ENCODE assay signal across 22 cellular contexts in the genomic region with DNA sequence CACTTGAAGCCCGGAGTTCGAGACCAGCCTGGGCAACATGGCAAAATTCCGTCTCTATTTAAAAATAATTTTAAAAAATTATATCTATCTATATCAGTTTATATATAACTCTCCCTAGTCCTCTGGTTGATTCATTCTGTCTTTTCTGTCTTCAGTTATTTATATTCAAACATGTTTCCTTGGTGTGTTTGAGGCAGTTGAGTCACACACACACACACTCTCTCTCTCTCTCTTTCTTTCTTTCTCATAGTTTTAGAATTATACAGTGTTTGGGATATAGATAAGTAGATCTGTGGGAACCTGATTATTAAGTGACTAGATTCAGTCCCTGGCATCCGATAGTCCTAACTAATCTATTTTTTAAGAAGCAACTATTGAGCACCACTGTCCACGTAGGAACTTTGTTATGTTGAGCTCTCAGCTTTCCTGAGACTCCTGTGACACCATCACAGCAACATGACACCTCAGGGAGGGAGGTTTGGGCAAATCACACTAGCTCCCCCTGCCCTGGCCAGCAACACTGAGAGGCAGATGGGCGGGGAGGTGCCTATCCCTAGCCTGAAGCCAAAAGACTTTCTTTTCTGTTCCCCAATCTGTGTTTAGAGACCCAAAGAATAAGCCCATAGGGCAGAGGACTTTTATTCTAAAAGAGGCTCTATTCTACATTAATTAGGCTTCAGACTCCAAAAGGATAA.
DNase-seq lines count a peak whose midpoint lies in the region; ATAC-seq, FAIRE-seq and TF ChIP-seq lines count a peak whose summit lies in the region.
"Had no signal": no experiment of that assay in that cellular context is flagged by ENCODE, and none has a peak within 500 bp of the region (broad histone marks: within the 10 kb centered on the region; RNA-seq: fewer than 3 reads in every experiment).

No MANE protein-coding gene starts in this region.

- H3K9me3 Mint-ChIP-seq in astrocyte (ENCODE audit: unreplicated experiment): no peaks in the 10 kb centered on the region
- H3K9me3 Mint-ChIP-seq: activated CD4-positive, alpha-beta T cell treated with anti-CD3 and anti-CD28 coated beads, Interleukin-2, amount 10 ng/mL, durations not matched to agents 7 days and 5 days; activated naive CD4-positive, alpha-beta T cell treated with anti-CD3 and anti-CD28 coated beads, Interleukin-2, amount 10 ng/mL, durations not matched to agents 7 days and 5 days; CD4-positive, alpha-beta T cell; stimulated activated effector memory CD8-positive, alpha-beta T cell treated with anti-CD3 and anti-CD28 coated beads, Interleukin-12 subunit alpha, Interleukin-12 subunit beta, amount 100 ng/mL, for 72 hours had no signal

- H3K27ac ChIP-seq in astrocyte (ENCODE audit: low read depth, low read length) (no peak overlapping the region), keratinocyte (ENCODE audit: control insufficient read depth, insufficient read depth, low read length) (no peak overlapping the region), upper lobe of left lung (no peak overlapping the region)
- H3K27ac ChIP-seq: lower lobe of right lung, pancreas, right lobe of liver had no signal

- TF ChIP-seq POLR2A in upper lobe of left lung (IDR thresholded peaks at IDR 0.05): no peak

- no peaks in the 10 kb centered on the region for H4K20me1 ChIP-seq in astrocyte (ENCODE audit: insufficient read depth, low read length)
- H4K20me1 ChIP-seq in keratinocyte (ENCODE audit: control insufficient read depth, extremely low read depth, insufficient read depth, low read length): no peaks in the 10 kb centered on the region

- no peak for FAIRE-seq in astrocyte (lab: Jason Lieb, UNC)
- FAIRE-seq in keratinocyte (lab: Jason Lieb, UNC): peak; percentile 26
- FAIRE-seq: H54, pancreas had no signal

- H3K27ac Mint-ChIP-seq in astrocyte (ENCODE audit: unreplicated experiment): no peak overlapping the region
- H3K27ac Mint-ChIP-seq: activated CD4-positive, alpha-beta T cell treated with anti-CD3 and anti-CD28 coated beads, Interleukin-2, amount 10 ng/mL, durations not matched to agents 7 days and 5 days; activated naive CD4-positive, alpha-beta T cell treated with anti-CD3 and anti-CD28 coated beads, Interleukin-2, amount 10 ng/mL, durations not matched to agents 7 days and 5 days; CD4-positive, alpha-beta T cell; naive thymus-derived CD8-positive, alpha-beta T cell; stimulated activated effector memory CD8-positive, alpha-beta T cell treated with anti-CD3 and anti-CD28 coated beads, Interleukin-12 subunit alpha, Interleukin-12 subunit beta, amount 100 ng/mL, for 72 hours had no signal

- in situ Hi-C loops in G401 (cut with HindIII; ENCODE audit: low sequenced_read_pairs): no loop called here

- peaks cover 10% of the 10 kb centered on the region for H3K4me1 Mint-ChIP-seq in astrocyte (ENCODE audit: low read depth, unreplicated experiment)
- H3K4me1 Mint-ChIP-seq: activated CD4-positive, alpha-beta T cell treated with anti-CD3 and anti-CD28 coated beads, Interleukin-2, amount 10 ng/mL, durations not matched to agents 7 days and 5 days; activated naive CD4-positive, alpha-beta T cell treated with anti-CD3 and anti-CD28 coated beads, Interleukin-2, amount 10 ng/mL, durations not matched to agents 7 days and 5 days; naive thymus-derived CD8-positive, alpha-beta T cell; stimulated activated effector memory CD8-positive, alpha-beta T cell treated with anti-CD3 and anti-CD28 coated beads, Interleukin-12 subunit alpha, Interleukin-12 subunit beta, amount 100 ng/mL, for 72 hours had no signal

- no peaks in the 10 kb centered on the region for H3K9me1 ChIP-seq in keratinocyte (ENCODE audit: control insufficient read depth, extremely low read depth, insufficient read depth, low read length)

- DNase-seq in G401 (ENCODE audit: low spot score) (peak; percentile 30), NCI-H1694 treated with DMSO at 0.1 percent for 48 hours (lab: John Stamatoyannopoulos, UW) (peak; percentile 5), astrocyte (ENCODE audit: low read depth) (peak; percentile 6), keratinocyte (ENCODE audit: low read depth, low spot score) (no peak), DMS53 (lab: John Stamatoyannopoulos, UW) (no peak), upper lobe of left lung (no peak), SIG-M5 treated with dmso at 0.1 percent for 504 hours (lab: John Stamatoyannopoulos, UW; ENCODE audit: unreplicated experiment) (no peak)
- DNase-seq: activated CD4-positive, alpha-beta T cell treated with anti-CD3 and anti-CD28 coated beads, Interleukin-2, amount 10 ng/mL, durations not matched to agents 7 days and 5 days; activated naive CD4-positive, alpha-beta T cell treated with anti-CD3 and anti-CD28 coated beads, Interleukin-2, amount 10 ng/mL, durations not matched to agents 7 days and 5 days; activated T-cell treated with anti-CD3 and anti-CD28 coated beads for 4 hours; aorta; CD4-positive, alpha-beta T cell; DMS79 treated with DMSO at 0.1 percent for 48 hours; effector memory CD4-positive, alpha-beta T cell; lower lobe of right lung; naive thymus-derived CD8-positive, alpha-beta T cell; NCI-H1436; pancreas; right lobe of liver had no signal

- WGBS in upper lobe of left lung, 2 donors: 92% methylated on average over 6 of the region's 6 CpGs

- H3K9me3 ChIP-seq in astrocyte (ENCODE audit: insufficient read depth, low read depth, low read length) (no peaks in the 10 kb centered on the region), keratinocyte (ENCODE audit: control insufficient read depth, low read depth, low read length) (no peaks in the 10 kb centered on the region), upper lobe of left lung (no peaks in the 10 kb centered on the region)
- H3K9me3 ChIP-seq: lower lobe of right lung, pancreas, right lobe of liver had no signal

- H3K4me3 ChIP-seq in astrocyte (ENCODE audit: insufficient read depth, low read depth, low read length): no peak overlapping the region
- no peak overlapping the region for H3K4me3 ChIP-seq in keratinocyte (ENCODE audit: control insufficient read depth in 2 of 3, extremely low read depth in 1 of 3, insufficient read depth in 2 of 3, low read depth in 1 of 3, low read length in 3 of 3)
- no peak overlapping the region for H3K4me3 ChIP-seq in upper lobe of left lung
- H3K4me3 ChIP-seq: lower lobe of right lung, pancreas, right lobe of liver had no signal

- TF ChIP-seq CTCF in astrocyte (IDR thresholded peaks at IDR 0.05; ENCODE audit: insufficient read depth, low read depth, low read length): no peak
- peak in 1 of 3 experiments; percentile 24 for TF ChIP-seq CTCF in keratinocyte (optimal IDR thresholded peaks at IDR 0.05 in 1 of 3, IDR thresholded peaks at IDR 0.05 in 1 of 3, conservative IDR thresholded peaks at IDR 0.05 in 1 of 3; ENCODE audit: extremely low read depth in 1 of 3, insufficient read depth in 2 of 3, low read length in 3 of 3)
- no peak for TF ChIP-seq CTCF in upper lobe of left lung (IDR thresholded peaks at IDR 0.05)

- no peak overlapping the region for H2AFZ ChIP-seq in astrocyte (ENCODE audit: low read depth, low read length)
- peak overlapping the region; percentile 29 for H2AFZ ChIP-seq in keratinocyte (ENCODE audit: control insufficient read depth, low read length)

- H3K4me3 Mint-ChIP-seq in astrocyte (ENCODE audit: unreplicated experiment): no peak overlapping the region
- H3K4me3 Mint-ChIP-seq: activated CD4-positive, alpha-beta T cell treated with anti-CD3 and anti-CD28 coated beads, Interleukin-2, amount 10 ng/mL, durations not matched to agents 7 days and 5 days; activated naive CD4-positive, alpha-beta T cell treated with anti-CD3 and anti-CD28 coated beads, Interleukin-2, amount 10 ng/mL, durations not matched to agents 7 days and 5 days; CD4-positive, alpha-beta T cell; naive thymus-derived CD8-positive, alpha-beta T cell; stimulated activated effector memory CD8-positive, alpha-beta T cell treated with anti-CD3 and anti-CD28 coated beads, Interleukin-12 subunit alpha, Interleukin-12 subunit beta, amount 100 ng/mL, for 72 hours had no signal

- dilution Hi-C loops in keratinocyte (cut with MboI; ENCODE audit: extremely low pct_ligation_motif_present, low sequenced_read_pairs): no loop called here

- H3K9ac ChIP-seq in astrocyte (ENCODE audit: low read length): no peak overlapping the region
- H3K9ac ChIP-seq in keratinocyte (ENCODE audit: control insufficient read depth, extremely low read depth, insufficient read depth, low read length): no peak overlapping the region

- no peaks in the 10 kb centered on the region for H3K36me3 ChIP-seq in astrocyte (ENCODE audit: insufficient read depth, low read length)
- no peaks in the 10 kb centered on the region for H3K36me3 ChIP-seq in keratinocyte (ENCODE audit: control insufficient read depth in 2 of 2, extremely low read depth in 1 of 2, insufficient read depth in 2 of 2, low read length in 2 of 2)
- H3K36me3 ChIP-seq in upper lobe of left lung: no peaks in the 10 kb centered on the region
- H3K36me3 ChIP-seq: lower lobe of right lung, pancreas, right lobe of liver had no signal

- TF ChIP-seq EP300 in upper lobe of left lung (IDR thresholded peaks at IDR 0.05): no peak

- ATAC-seq in HG03565 (IDR thresholded peaks at IDR 0.05; ENCODE audit: unreplicated experiment): no peak
- ATAC-seq in upper lobe of left lung (ENCODE audit: low FRiP score in 2 of 2): no peak
- ATAC-seq: lower lobe of right lung; naive thymus-derived CD8-positive, alpha-beta T cell; pancreas; right lobe of liver; stimulated activated effector memory CD8-positive, alpha-beta T cell treated with anti-CD3 and anti-CD28 coated beads, Interleukin-12 subunit alpha, Interleukin-12 subunit beta, amount 100 ng/mL, for 72 hours had no signal

- no peaks in the 10 kb centered on the region for H3K79me2 ChIP-seq in astrocyte (ENCODE audit: insufficient read depth, low read length)
- H3K79me2 ChIP-seq in keratinocyte (ENCODE audit: control insufficient read depth, insufficient read depth, low read length): no peaks in the 10 kb centered on the region

- no peaks in the 10 kb centered on the region for H3K27me3 ChIP-seq in astrocyte (ENCODE audit: insufficient read depth, low read length)
- H3K27me3 ChIP-seq in keratinocyte (ENCODE audit: control insufficient read depth, extremely low read depth, insufficient read depth, low read length): no peaks in the 10 kb centered on the region
- H3K27me3 ChIP-seq in upper lobe of left lung: no peaks in the 10 kb centered on the region
- H3K27me3 ChIP-seq: pancreas, right lobe of liver had no signal

- no peaks in the 10 kb centered on the region for H3K36me3 Mint-ChIP-seq in astrocyte (ENCODE audit: low read depth, unreplicated experiment)
- H3K36me3 Mint-ChIP-seq: activated naive CD4-positive, alpha-beta T cell treated with anti-CD3 and anti-CD28 coated beads, Interleukin-2, amount 10 ng/mL, durations not matched to agents 7 days and 5 days; naive thymus-derived CD8-positive, alpha-beta T cell; stimulated activated effector memory CD8-positive, alpha-beta T cell treated with anti-CD3 and anti-CD28 coated beads, Interleukin-12 subunit alpha, Interleukin-12 subunit beta, amount 100 ng/mL, for 72 hours had no signal

- H3K27me3 Mint-ChIP-seq in astrocyte (ENCODE audit: low read depth, unreplicated experiment): no peaks in the 10 kb centered on the region
- H3K27me3 Mint-ChIP-seq: activated naive CD4-positive, alpha-beta T cell treated with anti-CD3 and anti-CD28 coated beads, Interleukin-2, amount 10 ng/mL, durations not matched to agents 7 days and 5 days; CD4-positive, alpha-beta T cell had no signal

- H3K4me2 ChIP-seq in astrocyte (ENCODE audit: low read length): no peak overlapping the region
- H3K4me2 ChIP-seq in keratinocyte (ENCODE audit: control insufficient read depth, extremely low read depth, insufficient read depth, low read depth, low read length): peak overlapping the region; percentile 23

- H3K4me1 ChIP-seq in astrocyte (ENCODE audit: insufficient read depth, low read length) (peaks cover 1% of the 10 kb centered on the region), keratinocyte (ENCODE audit: control insufficient read depth, extremely low read depth, insufficient read depth, low read length) (peaks cover 6% of the 10 kb centered on the region), upper lobe of left lung (no peaks in the 10 kb centered on the region)
- H3K4me1 ChIP-seq: lower lobe of right lung, pancreas, right lobe of liver had no signal

Comparison
In these comparisons a context has a peak if more than half of its experiments do, and no peak if none do; other contexts are left out.
1. DNase-seq: peak in G401 (single experiment), NCI-H1694 treated with DMSO at 0.1 percent for 48 hours (single experiment) and astrocyte (single experiment); none in keratinocyte (single experiment), DMS53 (single experiment), upper lobe of left lung (0 of 2) and SIG-M5 treated with dmso at 0.1 percent for 504 hours (single experiment).